28 cellular contexts compared by ENCODE assay signal in the genomic region with DNA sequence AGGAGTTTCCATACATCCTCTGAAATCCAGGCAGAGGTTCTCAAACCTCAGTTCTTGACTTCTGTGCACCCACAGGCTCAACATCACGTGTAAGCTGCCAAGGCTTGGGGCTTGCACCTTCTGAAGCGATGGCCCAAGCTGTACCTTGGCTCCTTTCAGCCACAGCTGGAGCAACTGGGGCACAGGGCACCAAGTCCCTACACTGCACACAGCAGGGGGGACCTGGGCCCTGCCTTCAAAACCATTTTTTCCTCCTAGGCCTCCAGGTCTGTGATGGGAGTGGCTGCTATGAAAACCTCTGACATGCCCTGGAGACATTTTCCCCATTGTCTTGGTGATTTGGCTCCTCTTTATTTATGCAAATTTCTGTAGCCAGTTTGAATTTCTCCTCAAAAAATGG.
"Had no signal": no experiment of that assay in that cellular context is flagged by ENCODE, and none has a peak within 500 bp of the region (broad histone marks: within the 10 kb centered on the region; RNA-seq: fewer than 3 reads in every experiment).

No MANE protein-coding gene starts in this region.

- ATAC-seq: activated CD4-positive, alpha-beta T cell treated with anti-CD3 and anti-CD28 coated beads for 36 hours; activated CD4-positive, CD25-positive, alpha-beta regulatory T cell treated with anti-CD3 and anti-CD28 coated beads, Interleukin-2, amount 50 U/mL, for 24 hours; activated CD8-positive, alpha-beta T cell treated with anti-CD3 and anti-CD28 coated beads, Interleukin-2, amount 10 ng/mL, durations not matched to agents 7 days and 5 days; activated naive CD4-positive, alpha-beta T cell treated with anti-CD3 and anti-CD28 coated beads, Interleukin-2, amount 50 U/mL, for 72 hours; activated T-cell treated with anti-CD3 and anti-CD28 coated beads, Interleukin-2, amount 50 U/mL, for 4 hours; WTC11 had no signal

- H3K27ac ChIP-seq: PC-9 had no signal

- H3K4me2 ChIP-seq: PC-9 had no signal

- FAIRE-seq: bronchial epithelial cell, RCC 7860 had no signal

- DNase-seq: activated CD4-positive, alpha-beta T cell treated with anti-CD3 and anti-CD28 coated beads for 36 hours; activated CD4-positive, alpha-beta T cell treated with anti-CD3 and anti-CD28 coated beads, Interleukin-2, amount 10 ng/mL, durations not matched to agents 7 days and 5 days; activated CD4-positive, alpha-beta T cell treated with anti-CD3 and anti-CD28 coated beads, Interleukin-2, amount 50 U/mL, for 48 hours; activated CD8-positive, alpha-beta T cell treated with anti-CD3 and anti-CD28 coated beads, Interleukin-2, amount 10 ng/mL, durations not matched to agents 7 days and 5 days; activated gamma-delta T cell treated with Interleukin-2 at 50 U/mL for 16 hours; activated naive CD4-positive, alpha-beta T cell treated with anti-CD3 and anti-CD28 coated beads for 36 hours; activated T-cell treated with anti-CD3 and anti-CD28 coated beads for 4 hours; activated T-cell treated with anti-CD3 and anti-CD28 coated beads, Interleukin-2, amount 50 U/mL, for 4 hours; anterior cingulate cortex; caudate nucleus; cerebellar nuclear complex; Kasumi-1; KG1; NCI-H1105; NCI-H1417 treated with DMSO at 0.1 percent for 48 hours; NCI-H187 treated with DMSO at 0.1 percent for 48 hours; NCI-H2081; NCI-H345; NCI-H524 treated with DMSO at 0.1 percent for 48 hours; NK-92 treated with Interleukin-12 subunit alpha and Interleukin-12 subunit beta, amount 100 ng/mL, for 24 hours; PC-9; Right ventricle myocardium superior; SW 1271 had no signal

- H3K4me3 ChIP-seq: PC-9 had no signal

- H2AFZ ChIP-seq: PC-9 had no signal
